In the genomic region with DNA sequence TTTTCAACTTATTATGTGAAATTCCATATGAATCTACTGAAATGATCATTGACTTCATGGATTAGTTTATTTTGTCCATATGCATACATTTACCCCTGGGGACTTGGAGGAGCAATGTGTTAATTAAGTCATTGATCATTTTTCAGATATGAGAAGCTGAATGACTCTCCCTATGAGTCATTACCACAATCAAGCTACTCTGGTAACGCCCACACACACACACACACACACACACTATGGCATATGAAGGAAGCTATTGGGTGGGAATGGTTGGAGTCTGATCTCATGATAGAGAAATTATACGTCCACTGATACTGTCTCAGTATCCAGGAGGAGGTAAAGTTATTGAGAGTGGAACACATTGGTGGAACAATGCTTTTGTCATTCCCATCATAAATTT, we compare ENCODE assay signal across 1 cellular context.
A peak's percentile ranks its signal among the peaks of the same experiment; 100 is the strongest.
TF ChIP-seq lines count a peak whose summit lies in the region.

No MANE protein-coding gene starts in this region.

TF ChIP-seq in HEK293, 187 proteins besides CTCF, POLR2A, EP300 and RAD21 (continued from another document):
- TF ChIP-seq KLF17 (tag by site-specific recombination; IDR thresholded peaks at IDR 0.05) = peak; percentile 86
- TF ChIP-seq ZBTB1 (tag by site-specific recombination; IDR thresholded peaks at IDR 0.05) = no peak; the same call in 1 of the 2 replicates
- TF ChIP-seq ZFP69B (tag by site-specific recombination; IDR thresholded peaks at IDR 0.05) = peak; percentile 58
- TF ChIP-seq ZNF146 (tag by site-specific recombination; IDR thresholded peaks at IDR 0.05) = no peak; the same call in 1 of the 2 replicates
- 0 out of 2 replicates have a peak, but pooled peaks have one; percentile 53 for TF ChIP-seq ZNF558 (tag by site-specific recombination; IDR thresholded peaks at IDR 0.05)
- peak; percentile 95 for TF ChIP-seq HIC1 (tag by site-specific recombination; IDR thresholded peaks at IDR 0.05)
- TF ChIP-seq ZNF785 (tag by site-specific recombination; IDR thresholded peaks at IDR 0.05) = no peak
- TF ChIP-seq GLIS1 (tag by site-specific recombination; IDR thresholded peaks at IDR 0.05) = no peak
- peak; percentile 93 for TF ChIP-seq ZNF10 (tag by site-specific recombination; IDR thresholded peaks at IDR 0.05)
- peak; percentile 37 for TF ChIP-seq SP2 (tag by site-specific recombination; IDR thresholded peaks at IDR 0.05)
- TF ChIP-seq ZNF621 (tag by site-specific recombination; IDR thresholded peaks at IDR 0.05) = no peak
- TF ChIP-seq ZNF677 (tag by site-specific recombination; IDR thresholded peaks at IDR 0.05) = no peak
- no peak for TF ChIP-seq ZNF658 (tag by site-specific recombination; IDR thresholded peaks at IDR 0.05)
- peak; percentile 79 for TF ChIP-seq OSR2 (tag by site-specific recombination; IDR thresholded peaks at IDR 0.05)
- TF ChIP-seq REPIN1 (tag by site-specific recombination; IDR thresholded peaks at IDR 0.05; ENCODE audit: low read depth) = no peak
- TF ChIP-seq ZBTB6 (tag by site-specific recombination; IDR thresholded peaks at IDR 0.05) = 0 out of 2 replicates have a peak, but pooled peaks have one; percentile 6
- TF ChIP-seq ZNF48 (tag by site-specific recombination; IDR thresholded peaks at IDR 0.05) = no peak
- TF ChIP-seq ZNF600 (tag by site-specific recombination; IDR thresholded peaks at IDR 0.05) = peak; percentile 80
- no peak for TF ChIP-seq HOXC10 (CRISPR knock-in tag; IDR thresholded peaks at IDR 0.05)
- TF ChIP-seq ZNF768 (tag by site-specific recombination; IDR thresholded peaks at IDR 0.05) = no peak
- TF ChIP-seq KLF10 (tag by site-specific recombination; IDR thresholded peaks at IDR 0.05) = peak; percentile 51; the same call in 1 of the 2 replicates
- no peak; the same call in 1 of the 2 replicates for TF ChIP-seq ZBTB17 (tag by site-specific recombination; IDR thresholded peaks at IDR 0.05)
- TF ChIP-seq ZNF629 (tag by site-specific recombination; IDR thresholded peaks at IDR 0.05) = peak; percentile 96
- no peak for TF ChIP-seq SETDB1 (IDR thresholded peaks at IDR 0.05; ENCODE audit: insufficient read length, low read length)
- peak; percentile 92 for TF ChIP-seq KLF8 (tag by site-specific recombination; IDR thresholded peaks at IDR 0.05)
- TF ChIP-seq ZSCAN23 (tag by site-specific recombination; IDR thresholded peaks at IDR 0.05) = peak; percentile 95
- TF ChIP-seq ZSCAN16 (tag by site-specific recombination; IDR thresholded peaks at IDR 0.05) = no peak
- TF ChIP-seq, protein P1, sequence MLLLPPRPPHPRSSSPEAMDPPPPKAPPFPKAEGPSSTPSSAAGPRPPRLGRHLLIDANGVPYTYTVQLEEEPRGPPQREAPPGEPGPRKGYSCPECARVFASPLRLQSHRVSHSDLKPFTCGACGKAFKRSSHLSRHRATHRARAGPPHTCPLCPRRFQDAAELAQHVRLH (tag by site-specific recombination; IDR thresholded peaks at IDR 0.05) = peak; percentile 50; the same call in 1 of the 2 replicates
- TF ChIP-seq SP3 (tag by site-specific recombination; IDR thresholded peaks at IDR 0.05) = peak; percentile 74
- TF ChIP-seq ZXDB (tag by site-specific recombination; IDR thresholded peaks at IDR 0.05) = peak; percentile 75
- no peak for TF ChIP-seq ZNF596 (tag by site-specific recombination; IDR thresholded peaks at IDR 0.05)
- TF ChIP-seq ZFHX2 (tag by site-specific recombination; conservative IDR thresholded peaks at IDR 0.05) = peak; percentile 92
- TF ChIP-seq SCRT2 (tag by site-specific recombination; IDR thresholded peaks at IDR 0.05) = no peak
- no peak for TF ChIP-seq RBAK (tag by site-specific recombination; IDR thresholded peaks at IDR 0.05)
- peak; percentile 96 for TF ChIP-seq ZNF394 (tag by site-specific recombination; IDR thresholded peaks at IDR 0.05; ENCODE audit: borderline replicate concordance)
- peak; percentile 60; the same call in 1 of the 2 replicates for TF ChIP-seq ZNF324 (tag by site-specific recombination; IDR thresholded peaks at IDR 0.05)
- TF ChIP-seq BCL11A (tag by site-specific recombination; IDR thresholded peaks at IDR 0.05; ENCODE audit: low read depth) = peak; percentile 49; the same call in 1 of the 2 replicates
- peak; percentile 60; the same call in 1 of the 2 replicates for TF ChIP-seq GLI2 (tag by site-specific recombination; IDR thresholded peaks at IDR 0.05; ENCODE audit: borderline replicate concordance, low read depth)
- peak; percentile 92 for TF ChIP-seq ZNF24 (tag by site-specific recombination; IDR thresholded peaks at IDR 0.05)
- TF ChIP-seq, protein P2, sequence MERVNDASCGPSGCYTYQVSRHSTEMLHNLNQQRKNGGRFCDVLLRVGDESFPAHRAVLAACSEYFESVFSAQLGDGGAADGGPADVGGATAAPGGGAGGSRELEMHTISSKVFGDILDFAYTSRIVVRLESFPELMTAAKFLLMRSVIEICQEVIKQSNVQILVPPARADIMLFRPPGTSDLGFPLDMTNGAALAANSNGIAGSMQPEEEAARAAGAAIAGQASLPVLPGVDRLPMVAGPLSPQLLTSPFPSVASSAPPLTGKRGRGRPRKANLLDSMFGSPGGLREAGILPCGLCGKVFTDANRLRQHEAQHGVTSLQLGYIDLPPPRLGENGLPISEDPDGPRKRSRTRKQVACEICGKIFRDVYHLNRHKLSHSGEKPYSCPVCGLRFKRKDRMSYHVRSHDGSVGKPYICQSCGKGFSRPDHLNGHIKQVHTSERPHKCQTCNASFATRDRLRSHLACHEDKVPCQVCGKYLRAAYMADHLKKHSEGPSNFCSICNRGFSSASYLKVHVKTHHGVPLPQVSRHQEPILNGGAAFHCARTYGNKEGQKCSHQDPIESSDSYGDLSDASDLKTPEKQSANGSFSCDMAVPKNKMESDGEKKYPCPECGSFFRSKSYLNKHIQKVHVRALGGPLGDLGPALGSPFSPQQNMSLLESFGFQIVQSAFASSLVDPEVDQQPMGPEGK (tag by site-specific recombination; IDR thresholded peaks at IDR 0.05) = no peak
- TF ChIP-seq ZNF843 (tag by site-specific recombination; IDR thresholded peaks at IDR 0.05) = peak; percentile 84; the same call in 1 of the 2 replicates
- peak; percentile 45; the same call in 1 of the 2 replicates for TF ChIP-seq ZNF660 (tag by site-specific recombination; IDR thresholded peaks at IDR 0.05)
- no peak for TF ChIP-seq ZBTB48 (tag by site-specific recombination; IDR thresholded peaks at IDR 0.05)
- peak; percentile 92 for TF ChIP-seq INSM2 (tag by site-specific recombination; IDR thresholded peaks at IDR 0.05)
- TF ChIP-seq ZNF121 (tag by site-specific recombination; IDR thresholded peaks at IDR 0.05) = no peak
- no peak for TF ChIP-seq ZNF354C (tag by site-specific recombination; IDR thresholded peaks at IDR 0.05; ENCODE audit: borderline replicate concordance, low read depth)
- peak; percentile 73 for TF ChIP-seq ZBTB21 (tag by site-specific recombination; IDR thresholded peaks at IDR 0.05)
- TF ChIP-seq EGR2 (tag by site-specific recombination; IDR thresholded peaks at IDR 0.05; ENCODE audit: low read depth) = peak; percentile 73
- peak; percentile 95 for TF ChIP-seq ZEB2 (tag by site-specific recombination; IDR thresholded peaks at IDR 0.05)
